ENCODE assay signal across 15 cellular contexts in the genomic region with DNA sequence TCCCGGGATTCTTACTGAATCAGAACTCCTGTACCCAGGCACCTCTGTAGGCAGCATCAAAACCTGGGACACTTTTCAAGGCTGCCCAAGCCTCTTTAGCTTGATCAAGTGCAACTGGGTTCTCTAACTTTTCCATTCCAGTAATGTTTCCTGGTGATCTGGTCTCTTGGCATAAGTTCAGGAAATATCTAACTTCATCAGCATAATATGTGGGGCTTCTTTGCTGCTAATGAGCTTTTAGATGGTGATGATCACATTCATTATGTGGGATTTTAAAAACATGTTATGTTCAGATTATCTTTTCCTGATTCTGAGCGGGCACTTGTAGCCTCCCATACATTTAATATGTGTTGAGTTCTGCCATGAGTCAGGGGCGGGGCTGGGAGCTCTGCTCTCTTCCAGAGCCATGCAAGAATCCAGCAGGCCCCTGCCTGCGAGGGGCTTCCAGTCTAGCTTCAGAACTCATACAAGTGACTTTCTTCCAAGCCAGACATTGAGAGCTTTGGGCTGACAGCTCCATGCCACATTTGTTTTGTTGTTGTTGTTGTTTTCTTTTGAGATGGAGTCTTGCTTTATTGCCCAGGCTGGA. TPM values are rescaled to one million over a fixed set of nuclear protein-coding genes. Genes with fewer than 3 reads are reported as not detected.
DNase-seq lines count a peak whose midpoint lies in the region; TF ChIP-seq lines count a peak whose summit lies in the region.
"Had no signal": no experiment of that assay in that cellular context is flagged by ENCODE, and none has a peak within 500 bp of the region (broad histone marks: within the 10 kb centered on the region; RNA-seq: fewer than 3 reads in every experiment).

No MANE protein-coding gene starts in this region.

- DNase-seq in HCEC 1CT (peak; percentile 22), adipocyte (ENCODE audit: low read depth) (no peak), hepatocyte (ENCODE audit: low spot score) (no peak), T-helper 9 cell (no peak), COLO829 (ENCODE audit: low spot score) (no peak), NCI-H146 treated with DMSO at 0.1 percent for 48 hours (lab: John Stamatoyannopoulos, UW; ENCODE audit: unreplicated experiment) (no peak), SK-N-DZ (ENCODE audit: low spot score) (no peak)
- peak; percentile 7 for DNase-seq in stimulated activated CD8-positive, alpha-beta memory T cell treated with anti-CD3 and anti-CD28 coated beads, Interleukin-4, amount 100 ng/mL, for 48 hours
- DNase-seq: activated CD4-positive, alpha-beta T cell treated with anti-CD3 and anti-CD28 coated beads, Interleukin-2, amount 50 U/mL, for 1 hour; DMS53; MG63; NCI-H187 treated with DMSO at 0.1 percent for 48 hours; sigmoid colon had no signal

- H4K20me1 ChIP-seq in hepatocyte (ENCODE audit: insufficient read depth, poor library complexity, severe bottlenecking), result no peaks in the 10 kb centered on the region

- no peak for TF ChIP-seq CTCF in hepatocyte (IDR thresholded peaks at IDR 0.05; ENCODE audit: poor library complexity)

- no peaks in the 10 kb centered on the region for H3K9me3 ChIP-seq in adipocyte (ENCODE audit: control insufficient read depth, low read length)
- no peaks in the 10 kb centered on the region for H3K9me3 ChIP-seq in hepatocyte (ENCODE audit: low read depth)
- H3K9me3 ChIP-seq: MG63, sigmoid colon had no signal

- H3K36me3 ChIP-seq in adipocyte (ENCODE audit: control insufficient read depth, insufficient read depth, low read length, severe bottlenecking) (no peaks in the 10 kb centered on the region), hepatocyte (replicated peaks; ENCODE audit: insufficient read depth, low read depth) (no peaks in the 10 kb centered on the region)
- H3K36me3 ChIP-seq: MG63, sigmoid colon had no signal

- peak overlapping the region; percentile 35 for H3K9ac ChIP-seq in adipocyte (ENCODE audit: low read length)

- H3K27me3 ChIP-seq in adipocyte (replicated peaks; ENCODE audit: control insufficient read depth, insufficient read depth, low read length) (no peaks in the 10 kb centered on the region), hepatocyte (no peaks in the 10 kb centered on the region)
- H3K27me3 ChIP-seq: MG63, sigmoid colon, tibial nerve had no signal

- H3K4me1 ChIP-seq in adipocyte (ENCODE audit: control insufficient read depth, insufficient read depth, low read length), result peaks cover 40% of the 10 kb centered on the region
- H3K4me1 ChIP-seq in hepatocyte (ENCODE audit: insufficient read depth), result peaks cover 24% of the 10 kb centered on the region

- 96% methylated on average over 4 of the region's 4 CpGs for WGBS in hepatocyte (ENCODE audit: low lambda C conversion rate, missing lambda C conversion rate)

- H3K9me2 ChIP-seq in hepatocyte (replicated peaks; ENCODE audit: insufficient read depth), result no peaks in the 10 kb centered on the region

- peak overlapping the region; percentile 35 for H3K4me3 ChIP-seq in adipocyte (ENCODE audit: low read length)
- no peak overlapping the region for H3K4me3 ChIP-seq in hepatocyte
- H3K4me3 ChIP-seq: MG63, sigmoid colon, tibial nerve had no signal

- H3K4me2 ChIP-seq in hepatocyte, result no peak overlapping the region

- no peaks in the 10 kb centered on the region for H3K79me2 ChIP-seq in hepatocyte

- H3K27ac ChIP-seq in hepatocyte, result peak overlapping the region; percentile 20

- no peak overlapping the region for H2AFZ ChIP-seq in hepatocyte

RNA-seq across cellular contexts. Expression of a gene that starts 39.5 kb away (rescaled TPM):
- 4.2 and 4.7 TPM in 2 replicates for total RNA-seq in hepatocyte
- polyA plus RNA-seq in hepatocyte, result 8.6 and 11.8 TPM in 2 replicates
- polyA plus RNA-seq in SK-N-DZ (2014; cell fraction: cytosol; rRNA removed), result not detected in 2 replicates
- not detected in 2 replicates for polyA plus RNA-seq in SK-N-DZ (2014; cell fraction: nucleus; rRNA removed)
- total RNA-seq: OCI-LY7 had no signal

Comparison
In these comparisons a context has a peak if more than half of its experiments do, and no peak if none do; other contexts are left out.
1. DNase-seq: peak in HCEC 1CT (single experiment) and stimulated activated CD8-positive, alpha-beta memory T cell treated with anti-CD3 and anti-CD28 coated beads, Interleukin-4, amount 100 ng/mL, for 48 hours (single experiment); none in adipocyte (single experiment), hepatocyte (single experiment), T-helper 9 cell (single experiment), COLO829 (single experiment), NCI-H146 treated with DMSO at 0.1 percent for 48 hours (single experiment) and SK-N-DZ (single experiment).